20 cellular contexts compared by ENCODE assay signal in genomic region chr22:45878901-45879551, GRCh38.
DNase-seq lines count a peak whose midpoint lies in the region; ATAC-seq and TF ChIP-seq lines count a peak whose summit lies in the region.
"Had no signal": no experiment of that assay in that cellular context is flagged by ENCODE, and none has a peak within 500 bp of the region (broad histone marks: within the 10 kb centered on the region; RNA-seq: fewer than 3 reads in every experiment).

No MANE protein-coding gene starts in this region.

- H3K27me3 Mint-ChIP-seq in chondrocyte (ENCODE audit: low read depth) = peaks cover 23% of the 10 kb centered on the region
- peaks cover 5 to 9% (median 8%) of the 10 kb centered on the region in 3 donors for H3K27me3 Mint-ChIP-seq in immature natural killer cell (ENCODE audit: low read depth in 3 of 3)

- no peak overlapping the region for H3K27ac Mint-ChIP-seq in chondrocyte (ENCODE audit: unreplicated experiment)
- H3K27ac Mint-ChIP-seq in immature natural killer cell = no peak overlapping the region

- H3K4me3 Mint-ChIP-seq in chondrocyte (ENCODE audit: unreplicated experiment) (no peak overlapping the region), immature natural killer cell (no peak overlapping the region)

- no peaks in the 10 kb centered on the region for H3K9me3 ChIP-seq in BLaER1
- H3K9me3 ChIP-seq: ascending aorta, HAP-1, pancreas, thoracic aorta had no signal

- H3K27me3 ChIP-seq in BLaER1 = peaks cover 72% of the 10 kb centered on the region
- H3K27me3 ChIP-seq: ascending aorta, pancreas had no signal

- H3K4me2 ChIP-seq in BLaER1 = peak overlapping the region; percentile 96

- no peaks in the 10 kb centered on the region for H3K9me3 Mint-ChIP-seq in chondrocyte (ENCODE audit: low read depth)
- H3K9me3 Mint-ChIP-seq in immature natural killer cell = peaks cover 0 to 2% (median 0%) of the 10 kb centered on the region in 6 donors

- no peak overlapping the region for H3K4me3 ChIP-seq in BLaER1
- H3K4me3 ChIP-seq: ascending aorta, HAP-1, pancreas, thoracic aorta had no signal

- no peak overlapping the region for H3K9ac ChIP-seq in BLaER1

- H3K27ac ChIP-seq in BLaER1 = no peak overlapping the region
- H3K27ac ChIP-seq: ascending aorta, C4-2B, pancreas, thoracic aorta had no signal

- no peak for TF ChIP-seq CTCF in chondrocyte (IDR thresholded peaks at IDR 0.05)
- no peak for TF ChIP-seq CTCF in omental fat pad (IDR thresholded peaks at IDR 0.05)

- DNase-seq in DMS53 (lab: John Stamatoyannopoulos, UW) (peak; percentile 28), DMS53 treated with DMSO at 0.1 percent for 48 hours (lab: John Stamatoyannopoulos, UW; ENCODE audit: unreplicated experiment) (no peak), chondrocyte (ENCODE audit: low spot score) (peak; percentile 83), omental fat pad (ENCODE audit: low spot score) (peak; percentile 0), NCI-H2196 treated with DMSO at 0.1 percent for 48 hours (lab: John Stamatoyannopoulos, UW; ENCODE audit: unreplicated experiment) (no peak), immature natural killer cell (no peak), NOMO-1 (lab: John Stamatoyannopoulos, UW; ENCODE audit: unreplicated experiment in 2 of 2) (no peak)
- DNase-seq: 8988T; activated CD4-positive, alpha-beta T cell treated with anti-CD3 and anti-CD28 coated beads for 1 hour; activated naive CD4-positive, alpha-beta T cell; DND-41; hippocampal formation; Karpas-422; SHP77 treated with DMSO at 0.1 percent for 48 hours had no signal

- H3K36me3 Mint-ChIP-seq in chondrocyte (ENCODE audit: low read depth) (peaks cover 1% of the 10 kb centered on the region), immature natural killer cell (no peaks in the 10 kb centered on the region)

- peaks cover 41% of the 10 kb centered on the region for H3K4me1 ChIP-seq in BLaER1
- H3K4me1 ChIP-seq: ascending aorta, HAP-1, pancreas had no signal

- H4K20me1 ChIP-seq in BLaER1 = peaks cover 65% of the 10 kb centered on the region

- H3K36me3 ChIP-seq in BLaER1 = no peaks in the 10 kb centered on the region
- H3K36me3 ChIP-seq: ascending aorta, HAP-1, pancreas, thoracic aorta had no signal

- no peak for ATAC-seq in omental fat pad (ENCODE audit: low FRiP score)
- ATAC-seq: pancreas had no signal

- H3K4me1 Mint-ChIP-seq in chondrocyte (ENCODE audit: low read depth) (peaks cover 3% of the 10 kb centered on the region), immature natural killer cell (no peaks in the 10 kb centered on the region)

Comparison
In these comparisons a context has a peak if more than half of its experiments do, and no peak if none do; other contexts are left out.
1. DNase-seq: peak in DMS53 (single experiment), chondrocyte (single experiment) and omental fat pad (single experiment); none in DMS53 treated with DMSO at 0.1 percent for 48 hours (single experiment), NCI-H2196 treated with DMSO at 0.1 percent for 48 hours (single experiment), immature natural killer cell (0 of 3) and NOMO-1 (0 of 2).